ENCODE assay signal across 9 cellular contexts in genomic region chr2:28594029-28594368, GRCh38.
DNase-seq lines count a peak whose midpoint lies in the region; ATAC-seq and TF ChIP-seq lines count a peak whose summit lies in the region.
"Had no signal": no experiment of that assay in that cellular context is flagged by ENCODE, and none has a peak within 500 bp of the region (broad histone marks: within the 10 kb centered on the region; RNA-seq: fewer than 3 reads in every experiment).

No MANE protein-coding gene starts in this region.

- ATAC-seq in GM18498 (IDR thresholded peaks at IDR 0.05; ENCODE audit: unreplicated experiment), result peak; percentile 17
- no peak for ATAC-seq in GM21825 (IDR thresholded peaks at IDR 0.05; ENCODE audit: unreplicated experiment)
- ATAC-seq in GM21390 (IDR thresholded peaks at IDR 0.05; ENCODE audit: unreplicated experiment), result no peak

- TF ChIP-seq EP300 in sigmoid colon (IDR thresholded peaks at IDR 0.05), result no peak

- H3K27me3 ChIP-seq in Loucy (ENCODE audit: insufficient read depth, low read length, poor library complexity, severe bottlenecking) (no peaks in the 10 kb centered on the region), dorsolateral prefrontal cortex (no peaks in the 10 kb centered on the region), sigmoid colon (no peaks in the 10 kb centered on the region)
- H3K27me3 ChIP-seq: brain microvascular endothelial cell had no signal

- H3K36me3 ChIP-seq in Loucy (ENCODE audit: insufficient read depth, low read length), result no peaks in the 10 kb centered on the region
- H3K36me3 ChIP-seq in sigmoid colon, result no peaks in the 10 kb centered on the region
- H3K36me3 ChIP-seq: brain microvascular endothelial cell had no signal

- DNase-seq in dorsolateral prefrontal cortex (no peak), sigmoid colon (no peak), HCEC 1CT (no peak), NCI-H2081 treated with DMSO at 0.1 percent for 48 hours (lab: John Stamatoyannopoulos, UW) (no peak)

- H3K4me3 ChIP-seq in Loucy (ENCODE audit: low read length, poor library complexity, severe bottlenecking) (no peak overlapping the region), dorsolateral prefrontal cortex (peak overlapping the region in 31 of 59 donors; percentile 0 to 46 (median 22)), sigmoid colon (no peak overlapping the region)

- no peak overlapping the region for H3K9ac ChIP-seq in Loucy (ENCODE audit: low read depth, low read length, poor library complexity, severe bottlenecking)

- no peak for TF ChIP-seq POLR2A in sigmoid colon (IDR thresholded peaks at IDR 0.05)

- intact Hi-C loops in dorsolateral prefrontal cortex (cut with DNase I) (loop anchor here (2.0 to 10.0 kb wide), 3 partner anchors 111 to 158 kb away; partner anchors contain the start of gene PPP1CB (in 2 of the 2)), sigmoid colon (cut with DNase I) (loop anchor here (1.0 to 2.0 kb wide), 2 partner anchors 31 to 159 kb away; no protein-coding TSS in a partner anchor)

- no peaks in the 10 kb centered on the region for H3K9me2 ChIP-seq in Loucy (replicated peaks; ENCODE audit: low read depth, low read length)

- H2AFZ ChIP-seq in Loucy (ENCODE audit: low read length), result peak overlapping the region; percentile 72

- H3F3A ChIP-seq in Loucy (ENCODE audit: low read depth), result no peaks in the 10 kb centered on the region

- H4K20me1 ChIP-seq in Loucy (ENCODE audit: insufficient read depth, low read length, poor library complexity, severe bottlenecking), result no peaks in the 10 kb centered on the region

- TF ChIP-seq CTCF in Loucy (conservative IDR thresholded peaks at IDR 0.05; ENCODE audit: low read length) (no peak), dorsolateral prefrontal cortex (IDR thresholded peaks at IDR 0.05 in 54 of 56, conservative IDR thresholded peaks at IDR 0.05 in 2 of 56; ENCODE audit: low read depth in 1 of 56, partially characterized antibody in 56 of 56) (no peak), sigmoid colon (IDR thresholded peaks at IDR 0.05) (no peak)

- no peaks in the 10 kb centered on the region for H3K79me2 ChIP-seq in Loucy (ENCODE audit: insufficient read depth, low read length)

- H3K27ac ChIP-seq in dorsolateral prefrontal cortex (peak overlapping the region in 12 of 59 donors; percentile 12 to 80 (median 60)), sigmoid colon (peak overlapping the region; percentile 81 to 93 (median 85))

- H3K4me2 ChIP-seq in Loucy (ENCODE audit: low read depth, low read length, poor library complexity, severe bottlenecking), result peak overlapping the region; percentile 19

- H3K4me1 ChIP-seq in Loucy (ENCODE audit: insufficient read depth, low read length, poor library complexity, severe bottlenecking) (peaks cover 6% of the 10 kb centered on the region), sigmoid colon (peaks cover 0 to 29% (median 25%) of the 10 kb centered on the region in 4 donors)

- H3K9me3 ChIP-seq in Loucy (ENCODE audit: insufficient read depth, low read depth, low read length) (no peaks in the 10 kb centered on the region), sigmoid colon (no peaks in the 10 kb centered on the region)

- 16 to 39% methylated on average over 12 of the region's 12 CpGs for WGBS in sigmoid colon, 2 donors

Comparison
In these comparisons a context has a peak if more than half of its experiments do, and no peak if none do; other contexts are left out.
1. H3K4me3 ChIP-seq: peak in dorsolateral prefrontal cortex (31 of 59); none in Loucy (single experiment) and sigmoid colon (0 of 4).